Comparison of ENCODE assay signal across 1 cellular context in the genomic region with DNA sequence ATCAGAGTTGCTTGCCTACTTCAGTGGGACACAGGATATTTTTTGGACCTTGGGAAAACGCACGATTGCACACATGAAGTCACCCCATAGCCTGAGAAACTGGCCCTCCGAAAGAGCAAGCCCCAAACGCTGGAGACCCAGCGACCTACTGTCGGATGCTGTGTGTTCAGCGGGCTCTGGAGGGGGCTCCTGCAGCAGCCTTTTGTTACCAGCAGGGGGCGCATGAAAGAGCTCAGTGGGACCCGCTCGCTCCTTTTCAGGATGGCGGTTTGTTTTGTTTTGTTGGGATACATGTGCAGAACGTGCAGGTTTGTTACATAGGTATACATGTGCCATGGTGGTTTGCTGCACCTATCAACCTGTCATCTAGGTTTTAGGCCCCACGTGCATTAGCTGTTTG.
TF ChIP-seq lines count a peak whose summit lies in the region.

No MANE protein-coding gene starts in this region.

TF ChIP-seq in GM23338, 12 proteins besides CTCF, POLR2A, EP300 and RAD21 (continued from another document):
- TF ChIP-seq, protein P1, sequence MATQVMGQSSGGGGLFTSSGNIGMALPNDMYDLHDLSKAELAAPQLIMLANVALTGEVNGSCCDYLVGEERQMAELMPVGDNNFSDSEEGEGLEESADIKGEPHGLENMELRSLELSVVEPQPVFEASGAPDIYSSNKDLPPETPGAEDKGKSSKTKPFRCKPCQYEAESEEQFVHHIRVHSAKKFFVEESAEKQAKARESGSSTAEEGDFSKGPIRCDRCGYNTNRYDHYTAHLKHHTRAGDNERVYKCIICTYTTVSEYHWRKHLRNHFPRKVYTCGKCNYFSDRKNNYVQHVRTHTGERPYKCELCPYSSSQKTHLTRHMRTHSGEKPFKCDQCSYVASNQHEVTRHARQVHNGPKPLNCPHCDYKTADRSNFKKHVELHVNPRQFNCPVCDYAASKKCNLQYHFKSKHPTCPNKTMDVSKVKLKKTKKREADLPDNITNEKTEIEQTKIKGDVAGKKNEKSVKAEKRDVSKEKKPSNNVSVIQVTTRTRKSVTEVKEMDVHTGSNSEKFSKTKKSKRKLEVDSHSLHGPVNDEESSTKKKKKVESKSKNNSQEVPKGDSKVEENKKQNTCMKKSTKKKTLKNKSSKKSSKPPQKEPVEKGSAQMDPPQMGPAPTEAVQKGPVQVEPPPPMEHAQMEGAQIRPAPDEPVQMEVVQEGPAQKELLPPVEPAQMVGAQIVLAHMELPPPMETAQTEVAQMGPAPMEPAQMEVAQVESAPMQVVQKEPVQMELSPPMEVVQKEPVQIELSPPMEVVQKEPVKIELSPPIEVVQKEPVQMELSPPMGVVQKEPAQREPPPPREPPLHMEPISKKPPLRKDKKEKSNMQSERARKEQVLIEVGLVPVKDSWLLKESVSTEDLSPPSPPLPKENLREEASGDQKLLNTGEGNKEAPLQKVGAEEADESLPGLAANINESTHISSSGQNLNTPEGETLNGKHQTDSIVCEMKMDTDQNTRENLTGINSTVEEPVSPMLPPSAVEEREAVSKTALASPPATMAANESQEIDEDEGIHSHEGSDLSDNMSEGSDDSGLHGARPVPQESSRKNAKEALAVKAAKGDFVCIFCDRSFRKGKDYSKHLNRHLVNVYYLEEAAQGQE (IDR thresholded peaks at IDR 0.05; ENCODE audit: unreplicated experiment) = no peak
- no peak for TF ChIP-seq EZH2phosphoT487 (IDR thresholded peaks at IDR 0.05; ENCODE audit: unreplicated experiment)
- TF ChIP-seq ZNF114 (CRISPR knock-in tag; IDR thresholded peaks at IDR 0.05) = no peak
- TF ChIP-seq EZH2 (IDR thresholded peaks at IDR 0.05; ENCODE audit: low read depth, unreplicated experiment) = no peak
- TF ChIP-seq CREB1 (CRISPR knock-in tag; IDR thresholded peaks at IDR 0.05; ENCODE audit: low read depth) = no peak
TF ChIP-seq in GM23338: peak in this region for 0.
